In genomic region chr6:27772261-27773001, GRCh38 we compare ENCODE assay signal across 8 cellular contexts.
A peak's percentile ranks its signal among the peaks of the same experiment; 100 is the strongest.
DNase-seq lines count a peak whose midpoint lies in the region; ATAC-seq and TF ChIP-seq lines count a peak whose summit lies in the region.

No MANE protein-coding gene starts in this region.

- H3K4me1 ChIP-seq in left ventricle myocardium inferior = peaks cover 4% of the 10 kb centered on the region
- H3K4me1 ChIP-seq in psoas muscle = no peaks in the 10 kb centered on the region
- H3K4me1 ChIP-seq in aorta (ENCODE audit: control insufficient read depth in 1 of 2, insufficient read depth in 2 of 2, low read length in 2 of 2) = no peaks in the 10 kb centered on the region

- peaks cover 12% of the 10 kb centered on the region for H3K27me3 Mint-ChIP-seq in activated naive CD8-positive, alpha-beta T cell treated with anti-CD3 and anti-CD28 coated beads, Interleukin-2, amount 50 U/mL, for 24 hours

- no peaks in the 10 kb centered on the region for H3K36me3 Mint-ChIP-seq in activated naive CD8-positive, alpha-beta T cell treated with anti-CD3 and anti-CD28 coated beads, Interleukin-2, amount 50 U/mL, for 24 hours (ENCODE audit: low read depth)

- 12 to 13% (median 13%) methylated on average over 33 of the region's 33 CpGs for WGBS in psoas muscle, 3 donors
- 11 to 12% methylated on average over 33 of the region's 33 CpGs for WGBS in aorta, 2 donors

- H3K27ac Mint-ChIP-seq in activated naive CD8-positive, alpha-beta T cell treated with anti-CD3 and anti-CD28 coated beads, Interleukin-2, amount 50 U/mL, for 24 hours = no peak overlapping the region

- H3K4me3 Mint-ChIP-seq in activated naive CD8-positive, alpha-beta T cell treated with anti-CD3 and anti-CD28 coated beads, Interleukin-2, amount 50 U/mL, for 24 hours = no peak overlapping the region

- peak; percentile 96 for ATAC-seq in activated naive CD8-positive, alpha-beta T cell treated with anti-CD3 and anti-CD28 coated beads, Interleukin-2, amount 50 U/mL, for 24 hours
- ATAC-seq in psoas muscle = peak; percentile 88 to 100 (median 92)
- peak; percentile 93 for ATAC-seq in aorta (ENCODE audit: low FRiP score)

- peaks cover 18% of the 10 kb centered on the region for H3K4me1 Mint-ChIP-seq in activated naive CD8-positive, alpha-beta T cell treated with anti-CD3 and anti-CD28 coated beads, Interleukin-2, amount 50 U/mL, for 24 hours

- DNase-seq in D341Med (ENCODE audit: low spot score) = peak; percentile 90
- DNase-seq in H4 (ENCODE audit: low spot score) = peak; percentile 79
- DNase-seq in NAMALWA (ENCODE audit: low spot score) = peak; percentile 88
- DNase-seq in SKM-1 treated with dmso at 0.1 percent for 144 hours (lab: John Stamatoyannopoulos, UW; ENCODE audit: unreplicated experiment) = peak; percentile 78
- DNase-seq in activated naive CD8-positive, alpha-beta T cell treated with anti-CD3 and anti-CD28 coated beads, Interleukin-2, amount 50 U/mL, for 24 hours = peak; percentile 89
- DNase-seq in left ventricle myocardium inferior = peak; percentile 84
- DNase-seq in psoas muscle = peak; percentile 85 to 91
- DNase-seq in aorta = peak; percentile 92 to 95

- intact Hi-C loops in left ventricle myocardium inferior (cut with micrococcal nuclease) = loop anchor here (5.0 kb wide), 1 partner anchor 125 kb away; no protein-coding TSS in a partner anchor
- intact Hi-C loops in psoas muscle (cut with DNase I) = loop anchor here (2.0 to 5.0 kb wide), 2 partner anchors 122 to 125 kb away; no protein-coding TSS in a partner anchor
- intact Hi-C loops in aorta (cut with DNase I) = loop anchor here (1.0 to 5.0 kb wide), 2 partner anchors 123 to 125 kb away; no protein-coding TSS in a partner anchor

- H3K27me3 ChIP-seq in left ventricle myocardium inferior (ENCODE audit: low read depth) (peaks cover 89% of the 10 kb centered on the region), psoas muscle (ENCODE audit: insufficient read depth in 3 of 3, low read length in 2 of 3) (peaks cover 0 to 22% (median 0%) of the 10 kb centered on the region in 3 donors), aorta (ENCODE audit: control insufficient read depth in 1 of 2, insufficient read depth in 2 of 2, low read length in 1 of 2) (no peaks in the 10 kb centered on the region)

- H3K9me3 Mint-ChIP-seq in activated naive CD8-positive, alpha-beta T cell treated with anti-CD3 and anti-CD28 coated beads, Interleukin-2, amount 50 U/mL, for 24 hours = no peaks in the 10 kb centered on the region

- H3K4me3 ChIP-seq in left ventricle myocardium inferior (no peak overlapping the region), psoas muscle (peak overlapping the region; percentile 22), aorta (ENCODE audit: low read length in 2 of 2) (no peak overlapping the region)

- H3K36me3 ChIP-seq in left ventricle myocardium inferior = no peaks in the 10 kb centered on the region
- no peaks in the 10 kb centered on the region for H3K36me3 ChIP-seq in psoas muscle (ENCODE audit: insufficient read depth in 1 of 2, low read depth in 1 of 2)
- H3K36me3 ChIP-seq in aorta (ENCODE audit: control insufficient read depth in 1 of 2, insufficient read depth in 2 of 2, low read length in 1 of 2) = no peaks in the 10 kb centered on the region

- H3K9me3 ChIP-seq in left ventricle myocardium inferior (replicated peaks) (no peaks in the 10 kb centered on the region), psoas muscle (no peaks in the 10 kb centered on the region), aorta (ENCODE audit: control insufficient read depth, low read length) (no peaks in the 10 kb centered on the region)

- TF ChIP-seq CTCF in left ventricle myocardium inferior (IDR thresholded peaks at IDR 0.05; ENCODE audit: borderline replicate concordance) (peak; percentile 96), psoas muscle (IDR thresholded peaks at IDR 0.05) (peak; percentile 89)

- H3K27ac ChIP-seq in left ventricle myocardium inferior (replicated peaks) = no peak overlapping the region
- no peak overlapping the region for H3K27ac ChIP-seq in psoas muscle
- H3K27ac ChIP-seq in aorta (ENCODE audit: low read depth in 1 of 2, low read length in 2 of 2) = no peak overlapping the region
